In genomic region chr13:50081899-50082425, GRCh38 we compare ENCODE assay signal across 8 cellular contexts.
DNase-seq lines count a peak whose midpoint lies in the region; ATAC-seq and FAIRE-seq lines count a peak whose summit lies in the region.

No MANE protein-coding gene starts in this region.

- DNase-seq in AG20443 (ENCODE audit: low spot score) (peak; percentile 100), NCI-H446 (lab: John Stamatoyannopoulos, UW) (peak; percentile 90 to 96), cerebellar nuclear complex (lab: John Stamatoyannopoulos, UW) (peak; percentile 74 to 89)
- DNase-seq in stimulated activated CD4-positive, alpha-beta T cell treated with anti-CD3 and anti-CD28 coated beads, Interleukin-12 subunit alpha, Interleukin-12 subunit beta, amount 100 ng/mL, for 24 hours (ENCODE audit: low read depth in 2 of 2), result peak; percentile 96 to 98

- ATAC-seq in GM19043 (IDR thresholded peaks at IDR 0.05; ENCODE audit: low read depth, unreplicated experiment) (peak; percentile 55), HG03354 (IDR thresholded peaks at IDR 0.05; ENCODE audit: poor library complexity, severe bottlenecking, unreplicated experiment) (peak; percentile 75)
- ATAC-seq in activated CD4-positive, CD25-positive, alpha-beta regulatory T cell treated with anti-CD3 and anti-CD28 coated beads, Interleukin-2, amount 50 U/mL, for 24 hours, result peak; percentile 76 to 77

- peak; percentile 90 for FAIRE-seq in islet of Langerhans (lab: Jason Lieb, UNC)

Comparison
In these comparisons a context has a peak if more than half of its experiments do, and no peak if none do; other contexts are left out.
1. Peak in every context shown above with its lines: DNase-seq and ATAC-seq.